Comparison of ENCODE assay signal across 24 cellular contexts in genomic region chr1:5495596-5496410, GRCh38.
"Had no signal": no experiment of that assay in that cellular context is flagged by ENCODE, and none has a peak within 500 bp of the region (broad histone marks: within the 10 kb centered on the region; RNA-seq: fewer than 3 reads in every experiment).

No MANE protein-coding gene starts in this region.

- H3K4me3 Mint-ChIP-seq: memory B cell; naive thymus-derived CD4-positive, alpha-beta T cell; natural killer cell treated with Interleukin-12 subunit alpha and Interleukin-12 subunit beta and Interleukin-15 and Interleukin-18, amount 100 ng/mL, for 72 hours; stimulated activated effector memory CD8-positive, alpha-beta T cell treated with anti-CD3 and anti-CD28 coated beads, Interleukin-12 subunit alpha, Interleukin-12 subunit beta, amount 100 ng/mL, for 72 hours; stimulated activated naive CD8-positive, alpha-beta T cell treated with anti-CD3 and anti-CD28 coated beads, Interleukin-15, Interleukin-2, amounts not matched to agents 100 ng/mL and 50 ng/mL, for 24 hours had no signal

- H3K9me3 Mint-ChIP-seq: natural killer cell treated with Interleukin-12 subunit alpha and Interleukin-12 subunit beta and Interleukin-15 and Interleukin-18, amount 100 ng/mL, for 72 hours; stimulated activated effector memory CD8-positive, alpha-beta T cell treated with anti-CD3 and anti-CD28 coated beads, Interleukin-12 subunit alpha, Interleukin-12 subunit beta, amount 100 ng/mL, for 72 hours; stimulated activated naive CD8-positive, alpha-beta T cell treated with anti-CD3 and anti-CD28 coated beads, Interleukin-15, Interleukin-2, amounts not matched to agents 100 ng/mL and 50 ng/mL, for 24 hours had no signal

- H3K79me2 ChIP-seq: hepatocyte had no signal

- H3K27me3 ChIP-seq: ovary, uterus had no signal

- H3K36me3 Mint-ChIP-seq: memory B cell; natural killer cell treated with Interleukin-12 subunit alpha and Interleukin-12 subunit beta and Interleukin-15 and Interleukin-18, amount 100 ng/mL, for 72 hours; stimulated activated effector memory CD8-positive, alpha-beta T cell treated with anti-CD3 and anti-CD28 coated beads, Interleukin-12 subunit alpha, Interleukin-12 subunit beta, amount 100 ng/mL, for 72 hours had no signal

- ATAC-seq: mucosa of descending colon; naive thymus-derived CD4-positive, alpha-beta T cell; natural killer cell treated with Interleukin-12 subunit alpha and Interleukin-12 subunit beta and Interleukin-15 and Interleukin-18, amount 100 ng/mL, for 72 hours; right cardiac atrium; stimulated activated effector memory CD8-positive, alpha-beta T cell treated with anti-CD3 and anti-CD28 coated beads, Interleukin-12 subunit alpha, Interleukin-12 subunit beta, amount 100 ng/mL, for 72 hours had no signal

- H3K27ac ChIP-seq: heart right ventricle, hepatocyte, ovary, sigmoid colon, spleen, suprapubic skin, thoracic aorta, tibial artery, uterus had no signal

- H2AFZ ChIP-seq: hepatocyte had no signal

- H3K27ac Mint-ChIP-seq: memory B cell; naive thymus-derived CD4-positive, alpha-beta T cell; natural killer cell treated with Interleukin-12 subunit alpha and Interleukin-12 subunit beta and Interleukin-15 and Interleukin-18, amount 100 ng/mL, for 72 hours; progenitor cell of endocrine pancreas; stimulated activated effector memory CD8-positive, alpha-beta T cell treated with anti-CD3 and anti-CD28 coated beads, Interleukin-12 subunit alpha, Interleukin-12 subunit beta, amount 100 ng/mL, for 72 hours; stimulated activated naive CD8-positive, alpha-beta T cell treated with anti-CD3 and anti-CD28 coated beads, Interleukin-15, Interleukin-2, amounts not matched to agents 100 ng/mL and 50 ng/mL, for 24 hours had no signal

- H3K4me3 ChIP-seq: heart right ventricle, hepatocyte, lung, mucosa of descending colon, ovary, sigmoid colon, spleen, suprapubic skin, thoracic aorta, tibial artery, uterus had no signal

- H3K9me3 ChIP-seq: mucosa of descending colon, ovary, spleen, suprapubic skin, thoracic aorta, tibial artery, uterus had no signal

- H3K36me3 ChIP-seq: heart right ventricle, ovary, sigmoid colon, spleen, suprapubic skin, thoracic aorta, tibial artery, uterus had no signal

- H3K4me1 ChIP-seq: heart right ventricle, spleen, tibial artery, uterus had no signal

- H3K4me1 Mint-ChIP-seq: memory B cell; naive thymus-derived CD4-positive, alpha-beta T cell; stimulated activated effector memory CD8-positive, alpha-beta T cell treated with anti-CD3 and anti-CD28 coated beads, Interleukin-12 subunit alpha, Interleukin-12 subunit beta, amount 100 ng/mL, for 72 hours had no signal

- H3K4me2 ChIP-seq: hepatocyte had no signal

- DNase-seq: heart right ventricle; islet precursor cell; midbrain; mucosa of descending colon; naive thymus-derived CD4-positive, alpha-beta T cell; ovary; right cardiac atrium; sigmoid colon; small intestine; spleen; stimulated activated CD4-positive, alpha-beta T cell treated with anti-CD3 and anti-CD28 coated beads, Interleukin-4, amount 100 ng/mL, for 24 hours; stimulated activated naive CD4-positive, alpha-beta T cell; tibial artery; trophoblast cell; uterus had no signal
